28 cellular contexts compared by ENCODE assay signal in the genomic region with DNA sequence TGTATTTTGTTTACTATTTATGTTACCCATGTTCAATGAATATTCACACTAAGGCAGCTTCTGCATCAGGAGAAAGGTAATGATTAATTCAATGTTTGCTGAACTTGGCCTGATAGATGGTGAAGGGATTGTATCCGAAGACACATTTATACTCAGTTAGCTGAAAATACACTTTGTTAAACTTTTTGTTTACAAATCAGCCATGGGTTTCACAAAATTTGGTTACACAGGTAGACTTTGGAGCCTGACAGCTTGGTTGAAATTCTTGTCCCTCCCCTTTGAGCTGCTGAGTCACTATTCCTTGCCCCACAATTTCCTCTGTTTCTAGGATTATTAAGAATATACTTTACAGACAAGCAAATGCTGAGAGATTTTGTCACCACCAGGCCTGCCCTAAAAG.
"Had no signal": no experiment of that assay in that cellular context is flagged by ENCODE, and none has a peak within 500 bp of the region (broad histone marks: within the 10 kb centered on the region; RNA-seq: fewer than 3 reads in every experiment).

No MANE protein-coding gene starts in this region.

- H3K27me3 ChIP-seq: neural progenitor cell, ovary, spleen, suprapubic skin, testis, tibial artery, transverse colon, upper lobe of right lung, uterus had no signal

- H3K9me3 ChIP-seq: ovary, psoas muscle, suprapubic skin, testis, tibial artery, transverse colon, upper lobe of right lung, uterus had no signal

- H3K36me3 ChIP-seq: neural progenitor cell, ovary, spleen, suprapubic skin, tibial artery, transverse colon, upper lobe of right lung, uterus had no signal

- H3K4me1 ChIP-seq: neural progenitor cell, parathyroid adenoma, spleen, suprapubic skin, testis, tibial artery, transverse colon, upper lobe of right lung, uterus had no signal

- ATAC-seq: natural killer cell; psoas muscle; right cardiac atrium; sciatic nerve; stimulated activated memory B cell treated with anti-CD40 and anti-IgM and Interleukin-4, amounts not matched to agents 10 μg/mL and 1 μg/mL and 100 μg/mL, for 72 hours; stimulated activated naive CD8-positive, alpha-beta T cell treated with anti-CD3 and anti-CD28 coated beads, Interleukin-15, amount 100 ng/mL, for 72 hours; stimulated activated naive CD8-positive, alpha-beta T cell treated with anti-CD3 and anti-CD28 coated beads, Interleukin-15, Interleukin-2, amounts not matched to agents 100 U/mL and 50 U/mL, for 24 hours; upper lobe of right lung had no signal

- DNase-seq: natural killer cell; occipital lobe; ovary; posterior cingulate gyrus; psoas muscle; right cardiac atrium; spleen; stimulated activated CD4-positive, alpha-beta T cell treated with anti-CD3 and anti-CD28 coated beads, Interleukin-12 subunit alpha, Interleukin-12 subunit beta, amount 100 ng/mL, for 4 hours; stimulated activated CD4-positive, alpha-beta T cell treated with anti-CD3 and anti-CD28 coated beads, Interleukin-1b, Interleukin-23, amount 100 ng/mL, for 48 hours; stimulated activated CD4-positive, alpha-beta T cell treated with anti-CD3 and anti-CD28 coated beads, Interleukin-4, amount 100 ng/mL, for 1 hour; stimulated activated CD4-positive, alpha-beta T cell treated with anti-CD3 and anti-CD28 coated beads, Interleukin-4, amount 100 ng/mL, for 4 hours; stimulated activated CD8-positive, alpha-beta memory T cell treated with anti-CD3 and anti-CD28 coated beads, Interleukin-4, amount 100 ng/mL, for 48 hours; stimulated activated naive CD4-positive, alpha-beta T cell; stimulated activated naive CD8-positive, alpha-beta T cell treated with anti-CD3 and anti-CD28 coated beads, Interleukin-15, amount 100 ng/mL, for 72 hours; stimulated activated naive CD8-positive, alpha-beta T cell treated with anti-CD3 and anti-CD28 coated beads, Interleukin-15, Interleukin-2, amounts not matched to agents 100 U/mL and 50 U/mL, for 24 hours; substantia nigra; testis; tibial artery; transverse colon; upper lobe of right lung; uterus had no signal

- H3K4me3 ChIP-seq: neural progenitor cell, ovary, psoas muscle, skin epidermis, smooth muscle cell, spleen, suprapubic skin, testis, tibial artery, transverse colon, upper lobe of right lung, uterus had no signal

- H3K27ac ChIP-seq: neural progenitor cell, ovary, parathyroid adenoma, psoas muscle, skin epidermis, spleen, suprapubic skin, testis, tibial artery, transverse colon, upper lobe of right lung, uterus had no signal
